Comparison of ENCODE assay signal across 33 cellular contexts in the genomic region with DNA sequence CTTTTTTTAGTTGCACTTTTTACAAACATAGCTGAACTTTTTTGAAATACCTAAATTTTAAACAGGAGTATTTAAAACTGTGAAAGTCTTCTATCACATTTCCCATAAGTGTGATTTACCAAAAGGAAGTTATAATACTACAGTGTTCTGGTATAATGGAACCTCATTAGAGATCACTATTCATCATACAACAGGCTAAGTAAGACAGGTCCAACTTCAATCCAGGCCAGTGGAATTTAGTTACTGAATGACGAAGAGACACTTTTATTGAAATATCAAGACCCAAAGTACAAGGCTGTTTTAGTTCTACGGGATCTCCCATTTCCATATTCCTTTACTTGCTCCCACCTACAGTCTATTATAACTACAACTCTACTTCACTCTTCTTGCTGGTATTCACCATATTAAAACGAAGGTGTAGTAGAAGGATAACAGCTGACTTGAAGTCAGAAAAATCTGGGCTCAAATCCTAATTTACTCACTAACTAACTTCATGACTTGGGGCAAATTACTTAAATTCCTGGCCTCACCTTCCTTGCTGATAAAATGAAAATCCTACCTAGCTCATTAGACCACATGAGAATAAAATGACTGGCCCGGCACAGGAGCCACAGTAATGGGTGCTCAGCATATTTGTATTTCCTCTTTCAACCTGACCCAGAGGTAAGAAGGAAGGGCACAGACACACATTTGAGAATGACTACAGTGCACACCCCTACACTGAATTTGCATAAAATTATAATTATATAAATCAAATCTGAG.
"Had no signal": no experiment of that assay in that cellular context is flagged by ENCODE, and none has a peak within 500 bp of the region (broad histone marks: within the 10 kb centered on the region; RNA-seq: fewer than 3 reads in every experiment).

No MANE protein-coding gene starts in this region.

- H3K4me3 ChIP-seq: left lung, lower lobe of right lung, neural progenitor cell, psoas muscle, right atrium auricular region, skin epidermis, stomach, suprapubic skin, thoracic aorta, tibial artery, uterus had no signal

- H3K27me3 Mint-ChIP-seq: naive B cell; stimulated activated naive B cell treated with anti-CD40 and anti-IgM and Interleukin-4, amounts not matched to agents 10 μg/mL and 1 μg/mL and 100 μg/mL, for 72 hours; type B pancreatic cell had no signal

- H3K27ac Mint-ChIP-seq: immature natural killer cell; mesothelial cell of epicardium; naive B cell; natural killer cell; nephron progenitor cell; neural progenitor cell; stimulated activated naive B cell treated with anti-CD40 and anti-IgM and Interleukin-4, amounts not matched to agents 10 μg/mL and 1 μg/mL and 100 μg/mL, for 72 hours; type B pancreatic cell had no signal

- H3K27me3 ChIP-seq: left lung, neural progenitor cell, neutrophil, right atrium auricular region, stomach, suprapubic skin, tibial artery, uterus had no signal

- DNase-seq: hypothalamus; immature natural killer cell; kidney; left colon; left lung; lower lobe of right lung; mammary epithelial cell; mesendoderm; naive B cell; natural killer cell; nephron progenitor cell; occipital lobe; psoas muscle; stimulated activated CD4-positive, alpha-beta T cell treated with anti-CD3 and anti-CD28 coated beads, Interleukin-12 subunit alpha, Interleukin-12 subunit beta, amount 100 ng/mL, for 4 hours; stimulated activated CD4-positive, alpha-beta T cell treated with anti-CD3 and anti-CD28 coated beads, Interleukin-15, amount 100 ng/mL, for 24 hours; stimulated activated CD4-positive, alpha-beta T cell treated with anti-CD3 and anti-CD28 coated beads, Interleukin-2, amount 100 ng/mL, for 24 hours; stimulated activated CD4-positive, alpha-beta T cell treated with anti-CD3 and anti-CD28 coated beads, Interleukin-4, amount 100 ng/mL, for 1 hour; stimulated activated naive B cell treated with anti-CD40 and anti-IgM and Interleukin-4, amounts not matched to agents 10 μg/mL and 1 μg/mL and 100 μg/mL, for 72 hours; stimulated activated naive CD8-positive, alpha-beta T cell treated with anti-CD3 and anti-CD28 coated beads, Interleukin-15, Interleukin-2, amounts not matched to agents 100 U/mL and 50 U/mL, for 24 hours; stomach; tibial artery; uterus had no signal

- H3K4me3 Mint-ChIP-seq: immature natural killer cell; mesothelial cell of epicardium; naive B cell; natural killer cell; nephron progenitor cell; neural progenitor cell; stimulated activated naive B cell treated with anti-CD40 and anti-IgM and Interleukin-4, amounts not matched to agents 10 μg/mL and 1 μg/mL and 100 μg/mL, for 72 hours; type B pancreatic cell had no signal

- H3K4me1 Mint-ChIP-seq: immature natural killer cell; naive B cell; natural killer cell; nephron progenitor cell; neural progenitor cell; stimulated activated naive B cell treated with anti-CD40 and anti-IgM and Interleukin-4, amounts not matched to agents 10 μg/mL and 1 μg/mL and 100 μg/mL, for 72 hours had no signal

- H3K9me3 ChIP-seq: left lung, lower lobe of right lung, neutrophil, psoas muscle, right atrium auricular region, stomach, suprapubic skin, thoracic aorta, tibial artery, uterus had no signal

- H3K4me2 ChIP-seq: neural progenitor cell had no signal

- H3K36me3 ChIP-seq: uterus had no signal

- FAIRE-seq: islet of Langerhans, kidney had no signal

- H3K27ac ChIP-seq: left lung, lower lobe of right lung, neural progenitor cell, neutrophil, parathyroid adenoma, psoas muscle, right atrium auricular region, skin epidermis, stomach, suprapubic skin, thoracic aorta, tibial artery, uterus had no signal

- H3K79me2 ChIP-seq: parathyroid adenoma had no signal

- H3K9ac ChIP-seq: neural progenitor cell, parathyroid adenoma had no signal

- ATAC-seq: left colon; left lung; lower lobe of right lung; natural killer cell; psoas muscle; sciatic nerve; stimulated activated naive B cell treated with anti-CD40 and anti-IgM and Interleukin-4, amounts not matched to agents 10 μg/mL and 1 μg/mL and 100 μg/mL, for 72 hours; stimulated activated naive CD8-positive, alpha-beta T cell treated with anti-CD3 and anti-CD28 coated beads, Interleukin-15, Interleukin-2, amounts not matched to agents 100 U/mL and 50 U/mL, for 24 hours had no signal

- H2AFZ ChIP-seq: neural progenitor cell, parathyroid adenoma had no signal

- H3K9me3 Mint-ChIP-seq: immature natural killer cell; mesothelial cell of epicardium; naive B cell; natural killer cell; nephron progenitor cell; neural progenitor cell; stimulated activated naive B cell treated with anti-CD40 and anti-IgM and Interleukin-4, amounts not matched to agents 10 μg/mL and 1 μg/mL and 100 μg/mL, for 72 hours; type B pancreatic cell had no signal

- H3K4me1 ChIP-seq: left lung, lower lobe of right lung, neural progenitor cell, parathyroid adenoma, psoas muscle, right atrium auricular region, stomach, suprapubic skin, tibial artery, uterus had no signal
